ENCODE assay signal across 8 cellular contexts in the genomic region with DNA sequence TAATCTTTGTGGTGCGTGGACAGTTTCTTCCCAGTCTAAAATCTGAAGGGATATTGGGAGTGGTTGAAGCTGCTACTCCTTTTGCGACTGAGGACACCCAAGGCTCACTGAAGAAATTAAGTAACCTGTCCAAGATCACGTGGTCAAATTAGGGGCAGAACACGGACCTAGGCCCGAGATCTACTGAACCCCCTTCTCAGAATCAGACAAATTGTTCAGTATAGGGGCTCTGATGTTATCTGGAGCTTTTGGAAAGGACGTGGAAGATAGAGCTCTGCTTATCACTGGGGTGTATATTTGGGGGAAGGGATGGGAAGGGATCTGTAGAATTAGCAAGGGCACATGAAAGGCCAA. TPM values are rescaled to one million over a fixed set of nuclear protein-coding genes. Genes with fewer than 3 reads are reported as not detected.
DNase-seq lines count a peak whose midpoint lies in the region; ATAC-seq and TF ChIP-seq lines count a peak whose summit lies in the region.

No MANE protein-coding gene starts in this region.

- no peak for TF ChIP-seq POLR2A in heart left ventricle (IDR thresholded peaks at IDR 0.05)

- in situ Hi-C loops in astrocyte of the spinal cord (cut with HindIII; ENCODE audit: low sequenced_read_pairs), result no loop called here
- in situ Hi-C loops in ACHN (cut with HindIII; ENCODE audit: low pct_ligation_motif_present, low pct_unique_long_range_greater_than_20kb, low sequenced_read_pairs), result no loop called here

- ATAC-seq in heart left ventricle (no peak), lower lobe of right lung (peak in 1 of 2 donors; percentile 26), aorta (ENCODE audit: low FRiP score) (no peak), GM18517 (IDR thresholded peaks at IDR 0.05; ENCODE audit: unreplicated experiment) (no peak)

- H3K36me3 ChIP-seq in heart left ventricle, result no peaks in the 10 kb centered on the region
- H3K36me3 ChIP-seq in lower lobe of right lung, result no peaks in the 10 kb centered on the region
- H3K36me3 ChIP-seq in aorta (ENCODE audit: control insufficient read depth in 1 of 2, insufficient read depth in 2 of 2, low read length in 1 of 2), result no peaks in the 10 kb centered on the region

- TF ChIP-seq CTCF in heart left ventricle (IDR thresholded peaks at IDR 0.05) (no peak), astrocyte of the spinal cord (IDR thresholded peaks at IDR 0.05; ENCODE audit: low read depth, low read length) (no peak), lower lobe of right lung (IDR thresholded peaks at IDR 0.05) (no peak)

- H3K4me1 ChIP-seq in heart left ventricle (peaks cover 0 to 20% (median 7%) of the 10 kb centered on the region in 12 donors), lower lobe of right lung (peaks cover 15% of the 10 kb centered on the region), aorta (ENCODE audit: control insufficient read depth in 1 of 2, insufficient read depth in 2 of 2, low read length in 2 of 2) (peaks cover 0 to 2% of the 10 kb centered on the region in 2 donors)

- H3K27ac ChIP-seq in heart left ventricle (peak overlapping the region in 11 of 12 donors; percentile 68 to 93 (median 86)), lower lobe of right lung (peak overlapping the region; percentile 90), aorta (ENCODE audit: low read depth in 1 of 2, low read length in 2 of 2) (peak overlapping the region in 1 of 2 donors; percentile 34)

- H3K27me3 ChIP-seq in heart left ventricle (no peaks in the 10 kb centered on the region), lower lobe of right lung (ENCODE audit: low read depth) (no peaks in the 10 kb centered on the region), aorta (ENCODE audit: control insufficient read depth in 1 of 2, insufficient read depth in 2 of 2, low read length in 1 of 2) (no peaks in the 10 kb centered on the region)

- H3K9me3 ChIP-seq in heart left ventricle (no peaks in the 10 kb centered on the region), lower lobe of right lung (no peaks in the 10 kb centered on the region), aorta (ENCODE audit: control insufficient read depth, low read length) (no peaks in the 10 kb centered on the region)

- DNase-seq in heart left ventricle (no peak), cardiac septum (ENCODE audit: low spot score) (no peak), astrocyte of the spinal cord (ENCODE audit: low read depth, low spot score) (no peak), lower lobe of right lung (no peak), aorta (no peak), ACHN (no peak)
- DNase-seq in activated effector memory CD4-positive, alpha-beta T cell treated with anti-CD3 and anti-CD28 coated beads, Interleukin-2, amount 50 U/mL, for 16 hours, result no peak

- H3K4me3 ChIP-seq in heart left ventricle, result peak overlapping the region; percentile 68 to 99 (median 84)
- H3K4me3 ChIP-seq in astrocyte of the spinal cord (ENCODE audit: low read depth, low read length), result peak overlapping the region; percentile 71
- peak overlapping the region; percentile 95 for H3K4me3 ChIP-seq in lower lobe of right lung
- H3K4me3 ChIP-seq in aorta (ENCODE audit: low read length in 2 of 2), result peak overlapping the region; percentile 45 to 56

- intact Hi-C loops in heart left ventricle (cut with DNase I), result loop anchor here in 6 of 10 donors (2.0 to 10.0 kb wide), 5 partner anchors 307 to 319 kb away; partner anchors contain the start of gene ZFP90 (in 2 of the 6)
- intact Hi-C loops in cardiac septum (cut with DNase I), result no loop called here
- intact Hi-C loops in lower lobe of right lung (cut with DNase I), result no loop called here
- intact Hi-C loops in aorta (cut with DNase I), result loop anchor here (2.0 to 10.0 kb wide), 4 partner anchors 273 to 315 kb away; partner anchors contain the start of genes CHTF8 (in 1 of the 2), UTP4 (in 1 of the 2) and ZFP90 (in 1 of the 2)

- 7 to 12% (median 11%) methylated on average over 6 of the region's 6 CpGs for WGBS in heart left ventricle, 4 donors
- WGBS in aorta, 2 donors, result 3 to 6% methylated on average over 6 of the region's 6 CpGs

RNA-seq across cellular contexts. Expression of gene TANGO6, which starts 0.9 kb away (rescaled TPM):
- total RNA-seq in heart left ventricle, result 10 to 100 TPM in 2 of 9 donors, 1 to 10 TPM in 7; 5.5 to 14.1 (median 8.9) TPM
- polyA plus RNA-seq in heart left ventricle, result 1 to 10 TPM; 1.8 to 7.5 TPM
- 10.5 TPM for total RNA-seq in cardiac septum
- 20.4 TPM for total RNA-seq in lower lobe of right lung
- total RNA-seq in aorta, result 10 to 100 TPM; 19.9 to 26.6 TPM
- polyA plus RNA-seq in aorta, result 1 to 10 TPM; 5.4 to 6.4 TPM

Comparison
In these comparisons a context has a peak if more than half of its experiments do, and no peak if none do; other contexts are left out.
1. intact Hi-C loops: an anchor here in heart left ventricle (2.0 to 10.0 kb wide) and aorta (2.0 to 10.0 kb wide); none called in cardiac septum and lower lobe of right lung.